In genomic region chr1:80450711-80451110, GRCh38 we compare ENCODE assay signal across 22 cellular contexts.
"Had no signal": no experiment of that assay in that cellular context is flagged by ENCODE, and none has a peak within 500 bp of the region (broad histone marks: within the 10 kb centered on the region; RNA-seq: fewer than 3 reads in every experiment).

No MANE protein-coding gene starts in this region.

- H3K4me1 ChIP-seq: gastrocnemius medialis, heart right ventricle, left ventricle myocardium inferior, lower lobe of right lung, parathyroid adenoma, prostate gland, right atrium auricular region, tibial nerve, upper lobe of right lung, uterus had no signal

- H3K9me3 ChIP-seq: gastrocnemius medialis, heart right ventricle, left ventricle myocardium inferior, lower lobe of right lung, neutrophil, prostate gland, right atrium auricular region, thoracic aorta, tibial nerve, upper lobe of right lung, uterus had no signal

- H3K79me2 ChIP-seq: parathyroid adenoma had no signal

- H2AFZ ChIP-seq: parathyroid adenoma had no signal

- H3K27ac ChIP-seq: coronary artery, gastrocnemius medialis, heart right ventricle, left ventricle myocardium inferior, lower lobe of right lung, neutrophil, parathyroid adenoma, prostate gland, right atrium auricular region, thoracic aorta, tibial nerve, upper lobe of right lung, uterus had no signal

- DNase-seq: dermis blood vessel endothelial cell; effector memory CD4-positive, alpha-beta T cell; foreskin fibroblast; gastrocnemius medialis; heart right ventricle; hippocampal formation; left colon; left ventricle myocardium inferior; lower lobe of right lung; natural killer cell; stimulated activated CD4-positive, alpha-beta T cell treated with anti-CD3 and anti-CD28 coated beads, Interleukin-4, amount 100 ng/mL, for 4 hours; upper lobe of right lung; uterus had no signal

- H3K27me3 ChIP-seq: gastrocnemius medialis, heart right ventricle, neutrophil, right atrium auricular region, tibial nerve, upper lobe of right lung, uterus had no signal

- ATAC-seq: gastrocnemius medialis; heart right ventricle; left colon; lower lobe of right lung; natural killer cell; sciatic nerve; stimulated activated memory B cell treated with anti-CD40 and anti-IgM and Interleukin-4, amounts not matched to agents 10 μg/mL and 1 μg/mL and 100 μg/mL, for 72 hours; upper lobe of right lung had no signal

- H3K9ac ChIP-seq: parathyroid adenoma had no signal

- H3K4me3 ChIP-seq: coronary artery, gastrocnemius medialis, heart right ventricle, left ventricle myocardium inferior, lower lobe of right lung, prostate gland, right atrium auricular region, thoracic aorta, tibial nerve, upper lobe of right lung, uterus had no signal

- H3K36me3 ChIP-seq: gastrocnemius medialis, heart right ventricle, left ventricle myocardium inferior, lower lobe of right lung, neutrophil, prostate gland, right atrium auricular region, thoracic aorta, tibial nerve, upper lobe of right lung, uterus had no signal
